In genomic region chr21:9778541-9778940, GRCh38 we compare ENCODE assay signal across 7 cellular contexts.
DNase-seq lines count a peak whose midpoint lies in the region; ATAC-seq, FAIRE-seq and TF ChIP-seq lines count a peak whose summit lies in the region.
"Not testable (repeated sequence)": the region's sequence is repeated elsewhere in the genome, so short reads cannot be mapped to it uniquely, and the experiment has no call there.

No MANE protein-coding gene starts in this region.

- not testable (repeated sequence) for H2BK15ac ChIP-seq in mesendoderm (replicated peaks; ENCODE audit: low read depth)

- TF ChIP-seq RAD21 in K562 (CRISPR knock-in tag; conservative IDR thresholded peaks at IDR 0.05 in 1 of 2, IDR thresholded peaks at IDR 0.05 in 1 of 2), result not testable (repeated sequence)

- H4K91ac ChIP-seq in trophoblast cell (ENCODE audit: low read depth, low read length), result not testable (repeated sequence)

- H3K4me3 ChIP-seq in HUES64 (ENCODE audit: low read length) (peak overlapping the region; percentile 3; the same call in 1 of the 2 replicates), mesendoderm (ENCODE audit: low read length) (peak overlapping the region; percentile 38), trophoblast cell (ENCODE audit: low read depth, low read length) (peak overlapping the region; percentile 29)
- H3K4me3 ChIP-seq in K562; naive thymus-derived CD4-positive, alpha-beta T cell (ENCODE audit: low read length); upper lobe of right lung: not testable (repeated sequence)

- not testable (repeated sequence) for H3K36me3 Mint-ChIP-seq in naive thymus-derived CD4-positive, alpha-beta T cell

- not testable (repeated sequence) for H3K79me2 ChIP-seq in K562 (ENCODE audit: control insufficient read depth, insufficient read depth, low read length); mesendoderm (ENCODE audit: control insufficient read depth, insufficient read depth, low read length); trophoblast cell (ENCODE audit: control insufficient read depth, insufficient read depth, low read length, poor library complexity)

- not testable (repeated sequence) for H2AK5ac ChIP-seq in mesendoderm (ENCODE audit: low read length); trophoblast cell (ENCODE audit: low read length)

- H3K4ac ChIP-seq in mesendoderm (ENCODE audit: low read depth, low read length); trophoblast cell (ENCODE audit: low read depth, low read length): not testable (repeated sequence)

- peaks cover 13 to 64% (median 48%) of the 10 kb centered on the region in 11 donors for H3K9me3 Mint-ChIP-seq in naive thymus-derived CD4-positive, alpha-beta T cell

- not testable (repeated sequence) for H4K5ac ChIP-seq in mesendoderm (ENCODE audit: low read length)

- not testable (repeated sequence) for H2AFZ ChIP-seq in K562 (ENCODE audit: low read depth, low read length); trophoblast cell (ENCODE audit: insufficient read depth, low read length, poor library complexity)

- H3K4me3 Mint-ChIP-seq in naive thymus-derived CD4-positive, alpha-beta T cell, result not testable (repeated sequence)

- not testable (repeated sequence) for H3K27ac ChIP-seq in HUES64 (ENCODE audit: low read depth, low read length); K562 (ENCODE audit: extremely low read depth, low read depth, low read length); mesendoderm (ENCODE audit: low read depth, low read length); naive thymus-derived CD4-positive, alpha-beta T cell (ENCODE audit: low read depth, low read length); trophoblast cell (ENCODE audit: low read depth, low read length); upper lobe of right lung

- not testable (repeated sequence) for H2BK12ac ChIP-seq in trophoblast cell (ENCODE audit: low read length)

- not testable (repeated sequence) for H3K27me3 Mint-ChIP-seq in naive thymus-derived CD4-positive, alpha-beta T cell

- in situ Hi-C loops in K562 (cut with MboI), result not testable (repeated sequence)

- H4K20me1 ChIP-seq in K562 (replicated peaks; ENCODE audit: control insufficient read depth, insufficient read depth, low read length), result not testable (repeated sequence)

- H3K23ac ChIP-seq in mesendoderm (ENCODE audit: low read length); trophoblast cell (ENCODE audit: low read length): not testable (repeated sequence)

- H4K12ac ChIP-seq in trophoblast cell (ENCODE audit: low read depth, low read length), result not testable (repeated sequence)

- H3K18ac ChIP-seq in mesendoderm (ENCODE audit: low read length); trophoblast cell (ENCODE audit: low read length): not testable (repeated sequence)

- not testable (repeated sequence) for BruUV-seq in K562 (replicated peaks; lab: Mats Ljungman, UMichigan)

- H3K56ac ChIP-seq in mesendoderm (ENCODE audit: low read length), result not testable (repeated sequence)

- not testable (repeated sequence) for H3K4me1 Mint-ChIP-seq in naive thymus-derived CD4-positive, alpha-beta T cell

- not testable (repeated sequence) for H3K79me1 ChIP-seq in mesendoderm (ENCODE audit: low read length); trophoblast cell (ENCODE audit: low read length)

- peak; percentile 45 for ATAC-seq in K562
- ATAC-seq in left cardiac atrium, result peak; percentile 12 to 15
- peak; percentile 12 for ATAC-seq in naive thymus-derived CD4-positive, alpha-beta T cell
- ATAC-seq in upper lobe of right lung, result peak; percentile 10

- H3K9ac ChIP-seq in HUES64 (ENCODE audit: low read depth, low read length); K562 (ENCODE audit: insufficient read depth in 1 of 2, low read depth in 2 of 2, low read length in 2 of 2); mesendoderm (ENCODE audit: low read length); trophoblast cell (ENCODE audit: low read length): not testable (repeated sequence)

- POLR2A ChIA-PET in K562 (lab: Yijun Ruan, JAX); naive thymus-derived CD4-positive, alpha-beta T cell (lab: Charles Lee): not testable (repeated sequence)

- CTCF ChIA-PET in K562 (lab: Yijun Ruan, JAX; ENCODE audit: low intra/inter-chr PET ratio); naive thymus-derived CD4-positive, alpha-beta T cell (lab: Charles Lee): not testable (repeated sequence)

- DNase-seq in K562 (ENCODE audit: extremely low read depth in 1 of 4, low spot score in 3 of 4); left cardiac atrium; mesendoderm; naive thymus-derived CD4-positive, alpha-beta T cell; trophoblast cell; upper lobe of right lung: not testable (repeated sequence)

- 88% methylated on average over 5 of the region's 5 CpGs for WGBS in HUES64
- WGBS in K562 (ENCODE audit: insufficient coverage, low coverage, missing lambda C conversion rate), result 8% methylated on average over 5 of the region's 5 CpGs
- WGBS in mesendoderm (ENCODE audit: extremely low coverage, insufficient coverage, low lambda C conversion rate), result no CpG with 5 or more reads among the region's 5 CpGs
- no CpG with 5 or more reads among the region's 5 CpGs for WGBS in trophoblast cell (ENCODE audit: extremely low coverage, insufficient coverage, insufficient read length)

- not testable (repeated sequence) for H4K8ac ChIP-seq in mesendoderm (ENCODE audit: low read depth, low read length); trophoblast cell (ENCODE audit: low read depth, low read length)

- H3K27me3 ChIP-seq in HUES64 (ENCODE audit: insufficient read depth, low read length); K562 (ENCODE audit: control insufficient read depth in 2 of 2, insufficient read depth in 2 of 2, low read length in 2 of 2); mesendoderm (ENCODE audit: insufficient read depth, low read length, poor library complexity); naive thymus-derived CD4-positive, alpha-beta T cell (ENCODE audit: control insufficient read depth in 2 of 2, insufficient read depth in 2 of 2, low read length in 2 of 2); trophoblast cell (ENCODE audit: insufficient read depth, low read length); upper lobe of right lung: not testable (repeated sequence)

- not testable (repeated sequence) for H2BK5ac ChIP-seq in mesendoderm (ENCODE audit: low read length); trophoblast cell (ENCODE audit: low read depth, low read length, poor library complexity)

- not testable (repeated sequence) for TF ChIP-seq CTCF in K562 (IDR thresholded peaks at IDR 0.05 in 2 of 3, conservative IDR thresholded peaks at IDR 0.05 in 1 of 3; ENCODE audit: insufficient read depth in 2 of 3, low read depth in 1 of 3, low read length in 3 of 3); upper lobe of right lung (IDR thresholded peaks at IDR 0.05)

- H3K4me1 ChIP-seq in HUES64 (ENCODE audit: insufficient read depth, low read length); K562 (replicated peaks in 1 of 2; ENCODE audit: control insufficient read depth in 2 of 2, insufficient read depth in 2 of 2, low read length in 2 of 2); mesendoderm (ENCODE audit: control insufficient read depth, low read depth, low read length); naive thymus-derived CD4-positive, alpha-beta T cell (ENCODE audit: control insufficient read depth in 2 of 2, insufficient read depth in 2 of 2, low read length in 2 of 2); trophoblast cell (ENCODE audit: control insufficient read depth in 1 of 2, insufficient read depth in 2 of 2, low read length in 2 of 2); upper lobe of right lung: not testable (repeated sequence)

- H3K9me3 ChIP-seq in HUES64 (ENCODE audit: insufficient read depth, low read depth, low read length) (peaks cover 98% of the 10 kb centered on the region), trophoblast cell (ENCODE audit: insufficient read depth, low read depth, low read length) (peaks cover 20% of the 10 kb centered on the region)
- H3K9me3 ChIP-seq in K562 (replicated peaks; ENCODE audit: control insufficient read depth, insufficient read depth, low read depth, low read length); upper lobe of right lung: not testable (repeated sequence)
- peaks cover 0 to 21% (median 0%) of the 10 kb centered on the region in 3 experiments for H3K9me3 ChIP-seq in naive thymus-derived CD4-positive, alpha-beta T cell (ENCODE audit: control insufficient read depth in 2 of 3, low read length in 3 of 3)

- H3K9me1 ChIP-seq in K562 (ENCODE audit: control insufficient read depth, insufficient read depth, low read length), result not testable (repeated sequence)

- intact Hi-C loops in K562 (cut with micrococcal nuclease); left cardiac atrium (cut with DNase I); naive thymus-derived CD4-positive, alpha-beta T cell (cut with micrococcal nuclease); upper lobe of right lung (cut with DNase I): not testable (repeated sequence)

- TF ChIP-seq POLR2A in K562 (conservative IDR thresholded peaks at IDR 0.05), result not testable (repeated sequence)

- not testable (repeated sequence) for H3K36me3 ChIP-seq in HUES64 (ENCODE audit: insufficient read depth, low read length); K562 (ENCODE audit: control insufficient read depth, insufficient read depth, low read length); mesendoderm (ENCODE audit: control insufficient read depth, insufficient read depth, low read length); naive thymus-derived CD4-positive, alpha-beta T cell (ENCODE audit: control insufficient read depth in 2 of 3, insufficient read depth in 3 of 3, low read length in 3 of 3); trophoblast cell (ENCODE audit: control insufficient read depth in 1 of 2, insufficient read depth in 2 of 2, low read length in 2 of 2); upper lobe of right lung

- not testable (repeated sequence) for TF ChIP-seq EP300 in K562 (IDR thresholded peaks at IDR 0.05; ENCODE audit: low read length)

- H3K27ac Mint-ChIP-seq in naive thymus-derived CD4-positive, alpha-beta T cell, result not testable (repeated sequence)

- H3K14ac ChIP-seq in trophoblast cell (ENCODE audit: low read length), result not testable (repeated sequence)

- H2BK120ac ChIP-seq in mesendoderm (ENCODE audit: low read depth, low read length); trophoblast cell (ENCODE audit: insufficient read depth, low read length, poor library complexity): not testable (repeated sequence)

- FAIRE-seq in K562 (lab: Jason Lieb, UNC), result not testable (repeated sequence)

- H3K4me2 ChIP-seq in K562 (ENCODE audit: insufficient read depth, low read length); mesendoderm (ENCODE audit: low read length); trophoblast cell (ENCODE audit: low read length): not testable (repeated sequence)
